In genomic region chr16:85523602-85524364, GRCh38 we compare ENCODE assay signal across 1 cellular context.
TF ChIP-seq lines count a peak whose summit lies in the region.

No MANE protein-coding gene starts in this region.

TF ChIP-seq in HepG2, 621 proteins besides CTCF, POLR2A, EP300 and RAD21 (continued from another document and continues in another):
- TF ChIP-seq, protein P1, sequence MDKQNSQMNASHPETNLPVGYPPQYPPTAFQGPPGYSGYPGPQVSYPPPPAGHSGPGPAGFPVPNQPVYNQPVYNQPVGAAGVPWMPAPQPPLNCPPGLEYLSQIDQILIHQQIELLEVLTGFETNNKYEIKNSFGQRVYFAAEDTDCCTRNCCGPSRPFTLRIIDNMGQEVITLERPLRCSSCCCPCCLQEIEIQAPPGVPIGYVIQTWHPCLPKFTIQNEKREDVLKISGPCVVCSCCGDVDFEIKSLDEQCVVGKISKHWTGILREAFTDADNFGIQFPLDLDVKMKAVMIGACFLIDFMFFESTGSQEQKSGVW (CRISPR knock-in tag; IDR thresholded peaks at IDR 0.05; ENCODE audit: borderline replicate concordance): no peak
- TF ChIP-seq ZBTB21 (CRISPR knock-in tag; IDR thresholded peaks at IDR 0.05) (no peak), NFKB2 (CRISPR knock-in tag; IDR thresholded peaks at IDR 0.05; ENCODE audit: borderline replicate concordance) (peak; percentile 84), ZNF503 (CRISPR knock-in tag; IDR thresholded peaks at IDR 0.05) (no peak), XRCC5 (optimal IDR thresholded peaks at IDR 0.05; ENCODE audit: low read length) (peak; percentile 58), FOXK1 (CRISPR knock-in tag; IDR thresholded peaks at IDR 0.05; ENCODE audit: borderline replicate concordance, low read depth) (peak; percentile 35; the same call in 1 of the 2 replicates), GRHL1 (CRISPR knock-in tag; conservative IDR thresholded peaks at IDR 0.05) (no peak), EHMT2 (IDR thresholded peaks at IDR 0.05; ENCODE audit: borderline replicate concordance, low read depth, low read length) (no peak), NRL (CRISPR knock-in tag; IDR thresholded peaks at IDR 0.05; ENCODE audit: borderline replicate concordance) (peak; percentile 70), CENPT (CRISPR knock-in tag; IDR thresholded peaks at IDR 0.05; ENCODE audit: low read depth) (no peak), ATF4 (CRISPR knock-in tag; IDR thresholded peaks at IDR 0.05) (peak in 1 of 2 experiments; percentile 85; a peak in 1 of 4 replicates), ZNF430 (CRISPR knock-in tag; IDR thresholded peaks at IDR 0.05) (no peak; the same call in 1 of the 2 replicates), ZNF574 (CRISPR knock-in tag; IDR thresholded peaks at IDR 0.05) (peak; percentile 52), E2F5 (CRISPR knock-in tag; conservative IDR thresholded peaks at IDR 0.05) (no peak), REPIN1 (CRISPR knock-in tag; IDR thresholded peaks at IDR 0.05; ENCODE audit: borderline replicate concordance, low read depth) (0 out of 2 replicates have a peak, but pooled peaks have one; percentile 27), RARA (CRISPR knock-in tag; IDR thresholded peaks at IDR 0.05) (peak; percentile 85), KDM6A (CRISPR knock-in tag; IDR thresholded peaks at IDR 0.05; ENCODE audit: low read depth) (no peak), GATA4 (IDR thresholded peaks at IDR 0.05; ENCODE audit: borderline replicate concordance, low read depth) (no peak), SALL2 (CRISPR knock-in tag; IDR thresholded peaks at IDR 0.05) (peak; percentile 68), FOXA3 (CRISPR knock-in tag; IDR thresholded peaks at IDR 0.05) (peak; percentile 66), ATM (IDR thresholded peaks at IDR 0.05; ENCODE audit: borderline replicate concordance) (no peak), E2F1 (CRISPR knock-in tag; IDR thresholded peaks at IDR 0.05) (no peak), ZNF569 (CRISPR knock-in tag; IDR thresholded peaks at IDR 0.05; ENCODE audit: borderline replicate concordance) (no peak), SMAD9 (CRISPR knock-in tag; IDR thresholded peaks at IDR 0.05) (0 out of 2 replicates have a peak, but pooled peaks have one; percentile 71), ZNF180 (CRISPR knock-in tag; IDR thresholded peaks at IDR 0.05; ENCODE audit: borderline replicate concordance, low read depth) (no peak), ZNF431 (CRISPR knock-in tag; IDR thresholded peaks at IDR 0.05; ENCODE audit: borderline replicate concordance, low read depth) (no peak), HNRNPK (IDR thresholded peaks at IDR 0.05; ENCODE audit: low read depth, low read length, poor library complexity, severe bottlenecking) (no peak), GPN1 (CRISPR knock-in tag; IDR thresholded peaks at IDR 0.05; ENCODE audit: borderline replicate concordance) (no peak), ZNF142 (CRISPR knock-in tag; IDR thresholded peaks at IDR 0.05) (0 out of 2 replicates have a peak, but pooled peaks have one; percentile 46)
- TF ChIP-seq, protein P2, sequence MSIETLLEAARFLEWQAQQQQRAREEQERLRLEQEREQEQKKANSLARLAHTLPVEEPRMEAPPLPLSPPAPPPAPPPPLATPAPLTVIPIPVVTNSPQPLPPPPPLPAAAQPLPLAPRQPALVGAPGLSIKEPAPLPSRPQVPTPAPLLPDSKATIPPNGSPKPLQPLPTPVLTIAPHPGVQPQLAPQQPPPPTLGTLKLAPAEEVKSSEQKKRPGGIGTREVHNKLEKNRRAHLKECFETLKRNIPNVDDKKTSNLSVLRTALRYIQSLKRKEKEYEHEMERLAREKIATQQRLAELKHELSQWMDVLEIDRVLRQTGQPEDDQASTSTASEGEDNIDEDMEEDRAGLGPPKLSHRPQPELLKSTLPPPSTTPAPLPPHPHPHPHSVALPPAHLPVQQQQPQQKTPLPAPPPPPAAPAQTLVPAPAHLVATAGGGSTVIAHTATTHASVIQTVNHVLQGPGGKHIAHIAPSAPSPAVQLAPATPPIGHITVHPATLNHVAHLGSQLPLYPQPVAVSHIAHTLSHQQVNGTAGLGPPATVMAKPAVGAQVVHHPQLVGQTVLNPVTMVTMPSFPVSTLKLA (IDR thresholded peaks at IDR 0.05): 0 out of 2 replicates have a peak, but pooled peaks have one; percentile 3
- TF ChIP-seq, protein P3, sequence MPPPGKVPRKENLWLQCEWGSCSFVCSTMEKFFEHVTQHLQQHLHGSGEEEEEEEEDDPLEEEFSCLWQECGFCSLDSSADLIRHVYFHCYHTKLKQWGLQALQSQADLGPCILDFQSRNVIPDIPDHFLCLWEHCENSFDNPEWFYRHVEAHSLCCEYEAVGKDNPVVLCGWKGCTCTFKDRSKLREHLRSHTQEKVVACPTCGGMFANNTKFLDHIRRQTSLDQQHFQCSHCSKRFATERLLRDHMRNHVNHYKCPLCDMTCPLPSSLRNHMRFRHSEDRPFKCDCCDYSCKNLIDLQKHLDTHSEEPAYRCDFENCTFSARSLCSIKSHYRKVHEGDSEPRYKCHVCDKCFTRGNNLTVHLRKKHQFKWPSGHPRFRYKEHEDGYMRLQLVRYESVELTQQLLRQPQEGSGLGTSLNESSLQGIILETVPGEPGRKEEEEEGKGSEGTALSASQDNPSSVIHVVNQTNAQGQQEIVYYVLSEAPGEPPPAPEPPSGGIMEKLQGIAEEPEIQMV (CRISPR knock-in tag; IDR thresholded peaks at IDR 0.05; ENCODE audit: low read depth): 0 out of 2 replicates have a peak, but pooled peaks have one; percentile 44
- TF ChIP-seq, protein P4, sequence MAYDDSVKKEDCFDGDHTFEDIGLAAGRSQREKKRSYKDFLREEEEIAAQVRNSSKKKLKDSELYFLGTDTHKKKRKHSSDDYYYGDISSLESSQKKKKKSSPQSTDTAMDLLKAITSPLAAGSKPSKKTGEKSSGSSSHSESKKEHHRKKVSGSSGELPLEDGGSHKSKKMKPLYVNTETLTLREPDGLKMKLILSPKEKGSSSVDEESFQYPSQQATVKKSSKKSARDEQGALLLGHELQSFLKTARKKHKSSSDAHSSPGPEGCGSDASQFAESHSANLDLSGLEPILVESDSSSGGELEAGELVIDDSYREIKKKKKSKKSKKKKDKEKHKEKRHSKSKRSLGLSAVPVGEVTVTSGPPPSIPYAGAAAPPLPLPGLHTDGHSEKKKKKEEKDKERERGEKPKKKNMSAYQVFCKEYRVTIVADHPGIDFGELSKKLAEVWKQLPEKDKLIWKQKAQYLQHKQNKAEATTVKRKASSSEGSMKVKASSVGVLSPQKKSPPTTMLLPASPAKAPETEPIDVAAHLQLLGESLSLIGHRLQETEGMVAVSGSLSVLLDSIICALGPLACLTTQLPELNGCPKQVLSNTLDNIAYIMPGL (CRISPR knock-in tag; IDR thresholded peaks at IDR 0.05; ENCODE audit: borderline replicate concordance in 1 of 2, low read depth in 1 of 2): peak in 1 of 2 experiments; percentile 18; a peak in 1 of 4 replicates
